In genomic region chr16:67668495-67669157, GRCh38 we compare ENCODE assay signal across 8 cellular contexts. TPM values are rescaled to one million over a fixed set of nuclear protein-coding genes. Genes with fewer than 3 reads are reported as not detected.
DNase-seq lines count a peak whose midpoint lies in the region; ATAC-seq and TF ChIP-seq lines count a peak whose summit lies in the region.

No MANE protein-coding gene starts in this region.

- H2AFZ ChIP-seq in trophoblast cell (ENCODE audit: insufficient read depth, low read length, poor library complexity), result no peak overlapping the region
- no peak overlapping the region for H2AFZ ChIP-seq in hepatocyte

- no peak overlapping the region for H3K14ac ChIP-seq in trophoblast cell (ENCODE audit: low read length)

- peak overlapping the region; percentile 91 to 95 (median 92) for H3K27ac ChIP-seq in sigmoid colon
- no peak overlapping the region for H3K27ac ChIP-seq in trophoblast cell (ENCODE audit: low read depth, low read length)
- H3K27ac ChIP-seq in hepatocyte, result no peak overlapping the region

- H3K4me2 ChIP-seq in trophoblast cell (ENCODE audit: low read length), result no peak overlapping the region
- H3K4me2 ChIP-seq in hepatocyte, result no peak overlapping the region

- TF ChIP-seq POLR2A in NB4 (IDR thresholded peaks at IDR 0.05; ENCODE audit: extremely low read depth, insufficient read length), result no peak
- TF ChIP-seq POLR2A in sigmoid colon (IDR thresholded peaks at IDR 0.05), result no peak

- intact Hi-C loops in sigmoid colon (cut with DNase I), result loop anchor here (1.0 to 5.0 kb wide), 3 partner anchors 121 to 186 kb away; partner anchors contain the start of genes AGRP and ATP6V0D1

- no peak overlapping the region for H2BK5ac ChIP-seq in trophoblast cell (ENCODE audit: low read depth, low read length, poor library complexity)

- peaks cover 3% of the 10 kb centered on the region for H3K79me2 ChIP-seq in trophoblast cell (ENCODE audit: control insufficient read depth, insufficient read depth, low read length, poor library complexity)
- H3K79me2 ChIP-seq in hepatocyte, result no peaks in the 10 kb centered on the region

- no peaks in the 10 kb centered on the region for H4K20me1 ChIP-seq in hepatocyte (ENCODE audit: insufficient read depth, poor library complexity, severe bottlenecking)

- H3K27me3 Mint-ChIP-seq in T-helper 1 cell treated with Interleukin-12 subunit alpha and Interleukin-12 subunit beta and Interleukin-4 antibody, amounts not matched to agents 30 μg/mL and 1 μg/mL, for 36 hours (ENCODE audit: low read depth), result no peaks in the 10 kb centered on the region
- H3K27me3 Mint-ChIP-seq in central memory CD8-positive, alpha-beta T cell, result no peaks in the 10 kb centered on the region

- no peak overlapping the region for H3K4me3 ChIP-seq in NB4 (ENCODE audit: low read depth, low read length)
- H3K4me3 ChIP-seq in sigmoid colon, result no peak overlapping the region
- no peak overlapping the region for H3K4me3 ChIP-seq in trophoblast cell (ENCODE audit: low read depth, low read length)
- H3K4me3 ChIP-seq in hepatocyte, result no peak overlapping the region

- H3K9me3 Mint-ChIP-seq in T-helper 1 cell treated with Interleukin-12 subunit alpha and Interleukin-12 subunit beta and Interleukin-4 antibody, amounts not matched to agents 30 μg/mL and 1 μg/mL, for 36 hours, result no peaks in the 10 kb centered on the region
- H3K9me3 Mint-ChIP-seq in central memory CD8-positive, alpha-beta T cell, result no peaks in the 10 kb centered on the region

- DNase-seq in T-helper 1 cell (no peak), NB4 (ENCODE audit: low read depth) (peak; percentile 38), sigmoid colon (no peak), trophoblast cell (no peak), hepatocyte (ENCODE audit: low spot score) (no peak)
- no peak for DNase-seq in central memory CD8-positive, alpha-beta T cell (ENCODE audit: low spot score in 2 of 2)

- peaks cover 19% of the 10 kb centered on the region for H3K4me1 Mint-ChIP-seq in T-helper 1 cell treated with Interleukin-12 subunit alpha and Interleukin-12 subunit beta and Interleukin-4 antibody, amounts not matched to agents 30 μg/mL and 1 μg/mL, for 36 hours (ENCODE audit: low read depth)
- H3K4me1 Mint-ChIP-seq in central memory CD8-positive, alpha-beta T cell, result peaks cover 5% of the 10 kb centered on the region

- H3K36me3 ChIP-seq in sigmoid colon (peaks cover 0 to 8% (median under 1%) of the 10 kb centered on the region in 4 donors), trophoblast cell (ENCODE audit: control insufficient read depth in 1 of 2, insufficient read depth in 2 of 2, low read length in 2 of 2) (no peaks in the 10 kb centered on the region), hepatocyte (replicated peaks; ENCODE audit: insufficient read depth, low read depth) (no peaks in the 10 kb centered on the region)

- peak overlapping the region; percentile 11 for H3K4me3 Mint-ChIP-seq in T-helper 1 cell treated with Interleukin-12 subunit alpha and Interleukin-12 subunit beta and Interleukin-4 antibody, amounts not matched to agents 30 μg/mL and 1 μg/mL, for 36 hours
- H3K4me3 Mint-ChIP-seq in central memory CD8-positive, alpha-beta T cell, result peak overlapping the region; percentile 52

- H3K9ac ChIP-seq in trophoblast cell (ENCODE audit: low read length), result no peak overlapping the region

- TF ChIP-seq EP300 in sigmoid colon (IDR thresholded peaks at IDR 0.05), result no peak

- no peak for ATAC-seq in central memory CD8-positive, alpha-beta T cell (replicated peaks; ENCODE audit: extremely low read depth, poor library complexity, severe bottlenecking)
- no peak for ATAC-seq in HG03457 (IDR thresholded peaks at IDR 0.05; ENCODE audit: unreplicated experiment)

- H2BK120ac ChIP-seq in trophoblast cell (ENCODE audit: insufficient read depth, low read length, poor library complexity), result no peak overlapping the region

- peaks cover 0 to 40% (median 34%) of the 10 kb centered on the region in 4 donors for H3K4me1 ChIP-seq in sigmoid colon
- peaks cover 11% of the 10 kb centered on the region in 2 experiments for H3K4me1 ChIP-seq in trophoblast cell (ENCODE audit: control insufficient read depth in 1 of 2, insufficient read depth in 2 of 2, low read length in 2 of 2)
- peaks cover 16% of the 10 kb centered on the region for H3K4me1 ChIP-seq in hepatocyte (ENCODE audit: insufficient read depth)

- H3K36me3 Mint-ChIP-seq in T-helper 1 cell treated with Interleukin-12 subunit alpha and Interleukin-12 subunit beta and Interleukin-4 antibody, amounts not matched to agents 30 μg/mL and 1 μg/mL, for 36 hours (ENCODE audit: low read depth), result peaks cover 2% of the 10 kb centered on the region
- peaks cover 2% of the 10 kb centered on the region for H3K36me3 Mint-ChIP-seq in central memory CD8-positive, alpha-beta T cell (ENCODE audit: insufficient read depth)

- WGBS in sigmoid colon, 2 donors, result 76 to 84% methylated on average over 6 of the region's 6 CpGs
- no CpG with 5 or more reads among the region's 6 CpGs for WGBS in trophoblast cell (ENCODE audit: extremely low coverage, insufficient coverage, insufficient read length)
- WGBS in hepatocyte (ENCODE audit: low lambda C conversion rate, missing lambda C conversion rate), result 98% methylated on average over 6 of the region's 6 CpGs

- TF ChIP-seq CTCF in NB4 (IDR thresholded peaks at IDR 0.05; ENCODE audit: low read depth, low read length), result peak; percentile 54
- no peak for TF ChIP-seq CTCF in sigmoid colon (IDR thresholded peaks at IDR 0.05)
- no peak for TF ChIP-seq CTCF in hepatocyte (IDR thresholded peaks at IDR 0.05; ENCODE audit: poor library complexity)

- no peak overlapping the region for H3K27ac Mint-ChIP-seq in T-helper 1 cell treated with Interleukin-12 subunit alpha and Interleukin-12 subunit beta and Interleukin-4 antibody, amounts not matched to agents 30 μg/mL and 1 μg/mL, for 36 hours
- no peak overlapping the region for H3K27ac Mint-ChIP-seq in central memory CD8-positive, alpha-beta T cell (ENCODE audit: low read depth)

- H3K9me2 ChIP-seq in hepatocyte (replicated peaks; ENCODE audit: insufficient read depth), result no peaks in the 10 kb centered on the region

- no peak overlapping the region for H4K12ac ChIP-seq in trophoblast cell (ENCODE audit: low read depth, low read length)

- no peak overlapping the region for H2BK12ac ChIP-seq in trophoblast cell (ENCODE audit: low read length)

- H3K18ac ChIP-seq in trophoblast cell (ENCODE audit: low read length), result no peak overlapping the region

- no peaks in the 10 kb centered on the region for H3K9me3 ChIP-seq in sigmoid colon
- no peaks in the 10 kb centered on the region for H3K9me3 ChIP-seq in trophoblast cell (ENCODE audit: insufficient read depth, low read depth, low read length)
- H3K9me3 ChIP-seq in hepatocyte (ENCODE audit: low read depth), result no peaks in the 10 kb centered on the region

- H3K79me1 ChIP-seq in trophoblast cell (ENCODE audit: low read length), result peaks cover 5% of the 10 kb centered on the region

- H3K23ac ChIP-seq in trophoblast cell (ENCODE audit: low read length), result no peak overlapping the region

- no peak overlapping the region for H2AK5ac ChIP-seq in trophoblast cell (ENCODE audit: low read length)

- no peak overlapping the region for H4K8ac ChIP-seq in trophoblast cell (ENCODE audit: low read depth, low read length)

- H3K27me3 ChIP-seq in sigmoid colon (no peaks in the 10 kb centered on the region), trophoblast cell (ENCODE audit: insufficient read depth, low read length) (no peaks in the 10 kb centered on the region), hepatocyte (no peaks in the 10 kb centered on the region)

- H4K91ac ChIP-seq in trophoblast cell (ENCODE audit: low read depth, low read length), result no peak overlapping the region

- H3K4ac ChIP-seq in trophoblast cell (ENCODE audit: low read depth, low read length), result no peak overlapping the region

RNA-seq across cellular contexts. Expression of gene C16orf86, which starts 2.0 kb away (rescaled TPM):
- total RNA-seq in sigmoid colon, result 10 to 100 TPM in 3 of 4 donors, 1 to 10 TPM in 1; 8.6 to 26.1 (median 21.9) TPM
- 1 to 10 TPM in 2 of 3 donors, under 1 TPM in 1; 0.46 to 5.0 (median 1.8) TPM for polyA plus RNA-seq in sigmoid colon
- polyA plus RNA-seq in trophoblast cell (2013), result 0.54 and 0.86 TPM in 2 replicates
- total RNA-seq in hepatocyte, result 1.7 and 2.3 TPM in 2 replicates
- polyA plus RNA-seq in hepatocyte, result 3.4 and 4.1 TPM in 2 replicates

RNA-seq across cellular contexts. Expression of gene ENKD1, which starts 2.1 kb away (rescaled TPM):
- total RNA-seq in sigmoid colon (10 to 100 TPM; 21.0 to 27.0 (median 23.2) TPM), hepatocyte (8.3 and 10.2 TPM in 2 replicates)
- polyA plus RNA-seq in sigmoid colon (10 to 100 TPM in 1 of 3 donors, 1 to 10 TPM in 2; 6.9 to 16.2 (median 9.0) TPM), hepatocyte (13.1 and 16.0 TPM in 2 replicates)
- 4.3 and 4.7 TPM in 2 replicates for polyA plus RNA-seq in trophoblast cell (2013)

RNA-seq across cellular contexts. Expression of gene PARD6A, which starts 7.9 kb away (rescaled TPM):
- total RNA-seq in sigmoid colon (10 to 100 TPM; 12.8 to 16.6 (median 14.0) TPM), hepatocyte (1.1 and 1.4 TPM in 2 replicates)
- polyA plus RNA-seq in sigmoid colon (1 to 10 TPM; 4.2 to 8.3 (median 4.4) TPM), hepatocyte (1.8 and 3.0 TPM in 2 replicates)
- 0.74 and 0.76 TPM in 2 replicates for polyA plus RNA-seq in trophoblast cell (2013)

RNA-seq across cellular contexts. Expression of gene ACD, which starts 8.6 kb away (rescaled TPM):
- total RNA-seq in sigmoid colon, result 10 to 100 TPM; 13.9 to 20.6 (median 18.7) TPM
- 10 to 100 TPM in 1 of 3 donors, 1 to 10 TPM in 2; 7.4 to 19.3 (median 9.6) TPM for polyA plus RNA-seq in sigmoid colon
- 22.2 and 22.3 TPM in 2 replicates for polyA plus RNA-seq in trophoblast cell (2013)
- 17.1 and 18.5 TPM in 2 replicates for total RNA-seq in hepatocyte
- 26.3 and 28.5 TPM in 2 replicates for polyA plus RNA-seq in hepatocyte

RNA-seq across cellular contexts. Expression of gene CARMIL2, which starts 23.7 kb away (rescaled TPM):
- 1 to 10 TPM in 1 of 4 donors, under 1 TPM in 3; 0.36 to 1.5 (median 0.75) TPM for total RNA-seq in sigmoid colon
- polyA plus RNA-seq in sigmoid colon, result 10 to 100 TPM in 1 of 3 donors, under 1 TPM in 1, not detected in 1; 0.23 to 20.7 TPM
- polyA plus RNA-seq in trophoblast cell (2013), result 2.3 and 2.5 TPM in 2 replicates
- total RNA-seq in hepatocyte, result 0.52 and 1.7 TPM in 2 replicates
- polyA plus RNA-seq in hepatocyte, result 2.6 and 2.9 TPM in 2 replicates

Comparison
In these comparisons a context has a peak if more than half of its experiments do, and no peak if none do; other contexts are left out.
1. H3K27ac ChIP-seq: peak in sigmoid colon (4 of 4); none in trophoblast cell (single experiment) and hepatocyte (single experiment).